In genomic region chr22:36977947-36978660, GRCh38 we compare ENCODE assay signal across 8 cellular contexts. TPM values are rescaled to one million over a fixed set of nuclear protein-coding genes. Genes with fewer than 3 reads are reported as not detected.
DNase-seq lines count a peak whose midpoint lies in the region; ATAC-seq and TF ChIP-seq lines count a peak whose summit lies in the region.

No MANE protein-coding gene starts in this region.

- no TSS peak for BruUV-seq in Panc1 (replicated peaks; lab: Mats Ljungman, UMichigan)

- H3K4me3 ChIP-seq in AG10803 (ENCODE audit: low read length): peak overlapping the region; percentile 60
- H3K4me3 ChIP-seq in KMS-11 (IDR thresholded peaks at IDR 0.05; ENCODE audit: insufficient read depth, low read depth, low read length): no peak overlapping the region
- H3K4me3 ChIP-seq in Panc1 (ENCODE audit: low read depth in 2 of 2, low read length in 2 of 2): peak overlapping the region; percentile 34 to 57
- peak overlapping the region; percentile 14 to 69 (median 42) for H3K4me3 ChIP-seq in fibroblast of lung (replicated peaks in 1 of 4; ENCODE audit: control extremely low read depth in 1 of 4, insufficient read depth in 1 of 4, low read depth in 3 of 4, low read length in 4 of 4)

- TF ChIP-seq CTCF in AG10803 (conservative IDR thresholded peaks at IDR 0.05; ENCODE audit: low read length): peak; percentile 82
- TF ChIP-seq CTCF in KMS-11 (conservative IDR thresholded peaks at IDR 0.05; ENCODE audit: low read depth, low read length): peak; percentile 86
- peak; percentile 83 for TF ChIP-seq CTCF in Panc1 (IDR thresholded peaks at IDR 0.05)
- TF ChIP-seq CTCF in fibroblast of lung (conservative IDR thresholded peaks at IDR 0.05 in 1 of 2, IDR thresholded peaks at IDR 0.05 in 1 of 2; ENCODE audit: low read depth in 1 of 2, low read length in 2 of 2): peak; percentile 78 to 90

- H2AFZ ChIP-seq in KMS-11 (ENCODE audit: low read depth): peak overlapping the region; percentile 95
- H2AFZ ChIP-seq in fibroblast of lung (ENCODE audit: low read length): peak overlapping the region; percentile 42

- ATAC-seq in GM19397 (IDR thresholded peaks at IDR 0.05; ENCODE audit: unreplicated experiment) (peak; percentile 52), Panc1 (peak; percentile 90)
- ATAC-seq in naive thymus-derived CD8-positive, alpha-beta T cell: peak; percentile 75 to 76
- peak; percentile 86 for ATAC-seq in stimulated activated effector memory CD8-positive, alpha-beta T cell treated with anti-CD3 and anti-CD28 coated beads, Interleukin-12 subunit alpha, Interleukin-12 subunit beta, amount 100 ng/mL, for 72 hours

- peak overlapping the region; percentile 88 to 99 (median 94) for H3K4me3 Mint-ChIP-seq in naive thymus-derived CD8-positive, alpha-beta T cell
- H3K4me3 Mint-ChIP-seq in stimulated activated effector memory CD8-positive, alpha-beta T cell treated with anti-CD3 and anti-CD28 coated beads, Interleukin-12 subunit alpha, Interleukin-12 subunit beta, amount 100 ng/mL, for 72 hours: peak overlapping the region; percentile 87

- CTCF ChIA-PET in Panc1 (lab: Charles Lee): interaction anchor here (0.6 to 1.7 kb wide), 7 partner anchors 9 to 141 kb away, joined by 3 to 8 read pairs (median 4); partner anchors contain the start of genes KCTD17 and NCF4

- H4K20me1 ChIP-seq in KMS-11 (ENCODE audit: insufficient read depth) (no peaks in the 10 kb centered on the region), fibroblast of lung (ENCODE audit: control insufficient read depth, extremely low read depth, insufficient read depth, low read length) (no peaks in the 10 kb centered on the region)

- no peak overlapping the region for H3K27ac ChIP-seq in KMS-11
- H3K27ac ChIP-seq in Panc1 (ENCODE audit: low read length): peak overlapping the region; percentile 1; the same call in 1 of the 2 replicates
- H3K27ac ChIP-seq in fibroblast of lung (ENCODE audit: insufficient read depth, low read length): no peak overlapping the region

- peak overlapping the region; percentile 99 for H3K4me2 ChIP-seq in KMS-11
- H3K4me2 ChIP-seq in fibroblast of lung (ENCODE audit: extremely low read depth, insufficient read depth, low read length): peak overlapping the region; percentile 83

- no peaks in the 10 kb centered on the region for H3K79me2 ChIP-seq in KMS-11 (ENCODE audit: insufficient read depth, low read depth)
- no peaks in the 10 kb centered on the region for H3K79me2 ChIP-seq in fibroblast of lung (ENCODE audit: control insufficient read depth, insufficient read depth, low read length)

- in situ Hi-C loops in Panc1 (cut with HindIII; ENCODE audit: low pct_unique_long_range_greater_than_20kb, low sequenced_read_pairs): no loop called here

- DNase-seq in AG10803 (ENCODE audit: low read depth) (peak; percentile 81), Panc1 (ENCODE audit: low read depth, low spot score) (peak; percentile 57), fibroblast of lung (ENCODE audit: low read depth in 2 of 2) (peak; percentile 71 to 82)
- peak; percentile 92 to 94 for DNase-seq in activated T-cell treated with anti-CD3 and anti-CD28 coated beads, Interleukin-2, amount 50 U/mL, for 48 hours
- peak; percentile 84 to 94 (median 88) for DNase-seq in naive thymus-derived CD8-positive, alpha-beta T cell
- DNase-seq in stimulated activated effector memory CD8-positive, alpha-beta T cell treated with anti-CD3 and anti-CD28 coated beads, Interleukin-12 subunit alpha, Interleukin-12 subunit beta, amount 100 ng/mL, for 72 hours (ENCODE audit: low spot score in 2 of 2): peak; percentile 86 to 92

- no peaks in the 10 kb centered on the region for H3K9me3 ChIP-seq in Panc1 (ENCODE audit: control insufficient read depth, insufficient read depth, low read depth, low read length)
- H3K9me3 ChIP-seq in fibroblast of lung (ENCODE audit: control insufficient read depth, insufficient read depth, low read depth, low read length): no peaks in the 10 kb centered on the region

- H3K36me3 ChIP-seq in KMS-11 (ENCODE audit: insufficient read depth): no peaks in the 10 kb centered on the region
- no peaks in the 10 kb centered on the region for H3K36me3 ChIP-seq in Panc1 (ENCODE audit: control insufficient read depth, insufficient read depth, low read length)
- no peaks in the 10 kb centered on the region for H3K36me3 ChIP-seq in fibroblast of lung (ENCODE audit: control insufficient read depth, insufficient read depth, low read length)

- no peaks in the 10 kb centered on the region for H3K9me3 Mint-ChIP-seq in naive thymus-derived CD8-positive, alpha-beta T cell
- H3K9me3 Mint-ChIP-seq in stimulated activated effector memory CD8-positive, alpha-beta T cell treated with anti-CD3 and anti-CD28 coated beads, Interleukin-12 subunit alpha, Interleukin-12 subunit beta, amount 100 ng/mL, for 72 hours: no peaks in the 10 kb centered on the region

- POLR2A ChIA-PET in Panc1 (lab: Charles Lee): no interaction called here
- POLR2A ChIA-PET in naive thymus-derived CD8-positive, alpha-beta T cell (lab: Charles Lee): interaction anchor here (0.6 to 1.6 kb wide), 7 partner anchors 10 to 506 kb away, joined by 3 to 14 read pairs (median 4); partner anchors contain the start of genes IFT27 and KCTD17

- peaks cover 12% of the 10 kb centered on the region for H3K27me3 ChIP-seq in KMS-11 (ENCODE audit: insufficient read depth, low read depth)
- H3K27me3 ChIP-seq in Panc1 (ENCODE audit: control insufficient read depth, insufficient read depth, low read length): no peaks in the 10 kb centered on the region
- no peaks in the 10 kb centered on the region for H3K27me3 ChIP-seq in fibroblast of lung (ENCODE audit: control insufficient read depth, insufficient read depth, low read length)

- intact Hi-C loops in Panc1 (cut with micrococcal nuclease; ENCODE audit: unreplicated experiment): loop anchor here (2.0 to 5.0 kb wide), 3 partner anchors 126 to 431 kb away; no protein-coding TSS in a partner anchor

- H3K36me3 Mint-ChIP-seq in naive thymus-derived CD8-positive, alpha-beta T cell: no peaks in the 10 kb centered on the region
- peaks cover 10% of the 10 kb centered on the region for H3K36me3 Mint-ChIP-seq in stimulated activated effector memory CD8-positive, alpha-beta T cell treated with anti-CD3 and anti-CD28 coated beads, Interleukin-12 subunit alpha, Interleukin-12 subunit beta, amount 100 ng/mL, for 72 hours

- H3K4me1 Mint-ChIP-seq in naive thymus-derived CD8-positive, alpha-beta T cell: peaks cover 7 to 16% (median 10%) of the 10 kb centered on the region in 4 donors
- peaks cover 15% of the 10 kb centered on the region for H3K4me1 Mint-ChIP-seq in stimulated activated effector memory CD8-positive, alpha-beta T cell treated with anti-CD3 and anti-CD28 coated beads, Interleukin-12 subunit alpha, Interleukin-12 subunit beta, amount 100 ng/mL, for 72 hours

- H3K27me3 Mint-ChIP-seq in naive thymus-derived CD8-positive, alpha-beta T cell: peaks cover 0 to 12% (median 3%) of the 10 kb centered on the region in 5 donors

- peak overlapping the region; percentile 91 to 99 (median 96) for H3K27ac Mint-ChIP-seq in naive thymus-derived CD8-positive, alpha-beta T cell
- peak overlapping the region; percentile 90 for H3K27ac Mint-ChIP-seq in stimulated activated effector memory CD8-positive, alpha-beta T cell treated with anti-CD3 and anti-CD28 coated beads, Interleukin-12 subunit alpha, Interleukin-12 subunit beta, amount 100 ng/mL, for 72 hours

- H3K9ac ChIP-seq in KMS-11 (no peak overlapping the region; the same call in 1 of the 2 replicates), fibroblast of lung (ENCODE audit: insufficient read depth, low read length) (no peak overlapping the region)

- H3K4me1 ChIP-seq in KMS-11 (ENCODE audit: low read depth, poor library complexity, severe bottlenecking) (peaks cover 4% of the 10 kb centered on the region), Panc1 (ENCODE audit: control insufficient read depth, insufficient read depth, low read length) (no peaks in the 10 kb centered on the region), fibroblast of lung (ENCODE audit: control insufficient read depth, extremely low read depth, insufficient read depth, low read length) (no peaks in the 10 kb centered on the region)

RNA-seq across cellular contexts. Expression of gene TST, which starts 41.1 kb away (rescaled TPM):
- total RNA-seq in Panc1 (2021; ENCODE audit: unreplicated experiment): 15.9 TPM
- polyA plus RNA-seq in Panc1 (2012; ENCODE audit: insufficient read length): 19.5 TPM
- total RNA-seq in fibroblast of lung: 21.6 and 25.4 TPM in 2 replicates
- polyA plus RNA-seq in fibroblast of lung: 11.7 and 12.7 TPM in 2 replicates
- 24.5 and 25.9 TPM in 2 replicates for polyA plus RNA-seq in fibroblast of lung (2012)
- polyA minus RNA-seq in fibroblast of lung (ENCODE audit: low replicate concordance): 15.2 and 17.2 TPM in 2 replicates
- not detected for total RNA-seq in naive thymus-derived CD8-positive, alpha-beta T cell
- 1 to 10 TPM in 1 of 3 donors, not detected in 2; 1.5 TPM for polyA plus RNA-seq in naive thymus-derived CD8-positive, alpha-beta T cell

RNA-seq across cellular contexts. Expression of gene MPST, which starts 41.4 kb away (rescaled TPM):
- total RNA-seq in Panc1 (2021; ENCODE audit: unreplicated experiment) (31.4 TPM), fibroblast of lung (51.5 and 76.8 TPM in 2 replicates)
- 52.1 TPM for polyA plus RNA-seq in Panc1 (2012; ENCODE audit: insufficient read length)
- polyA plus RNA-seq in fibroblast of lung: 13.5 and 14.8 TPM in 2 replicates
- 30.6 and 37.6 TPM in 2 replicates for polyA plus RNA-seq in fibroblast of lung (2012)
- 11.8 and 20.9 TPM in 2 replicates for polyA minus RNA-seq in fibroblast of lung (ENCODE audit: low replicate concordance)
- total RNA-seq in naive thymus-derived CD8-positive, alpha-beta T cell: 1 to 10 TPM; 1.1 to 1.5 TPM
- 1 to 10 TPM in 2 of 3 donors, under 1 TPM in 1; 0.34 to 9.7 (median 1.8) TPM for polyA plus RNA-seq in naive thymus-derived CD8-positive, alpha-beta T cell

Comparison
In these comparisons a context has a peak if more than half of its experiments do, and no peak if none do; other contexts are left out.
1. RNA of gene TST, which starts 41.1 kb away (total RNA-seq): 21.6 to 25.4 TPM in fibroblast of lung and 15.9 TPM in Panc1 (single experiment); not detected in naive thymus-derived CD8-positive, alpha-beta T cell; every median in the first group is over 10 times any median in the second.
2. RNA of gene MPST, which starts 41.4 kb away (total RNA-seq): 51.5 to 76.8 TPM in fibroblast of lung and 31.4 TPM in Panc1 (single experiment); 1.1 to 1.5 TPM in naive thymus-derived CD8-positive, alpha-beta T cell; every median in the first group is over 10 times any median in the second.
3. Peak in every context shown above with its lines, with median percentiles within 50 percentile points of each other: DNase-seq, CTCF ChIP-seq and ATAC-seq.